In the genomic region with DNA sequence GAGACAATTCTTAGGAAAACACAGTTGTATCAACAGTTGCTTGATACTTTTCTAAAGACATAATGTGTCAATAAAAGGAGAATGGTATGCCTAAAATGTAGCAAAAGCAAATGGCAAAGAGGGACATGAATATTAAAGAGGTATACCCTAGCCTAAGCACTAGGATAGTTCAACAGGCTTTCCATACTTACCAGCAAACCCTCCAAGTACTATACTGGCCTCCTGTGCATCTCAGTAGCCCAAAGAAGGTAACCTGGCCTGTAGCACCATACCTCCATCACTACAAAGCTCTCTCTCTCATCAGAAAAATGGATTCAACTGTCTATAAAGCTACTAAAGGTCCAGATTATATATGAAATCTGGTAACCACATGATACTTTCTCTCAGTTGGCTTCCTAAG, we compare ENCODE assay signal across 2 cellular contexts.
TF ChIP-seq lines count a peak whose summit lies in the region.

No MANE protein-coding gene starts in this region.

TF ChIP-seq in K562, 482 proteins besides CTCF, POLR2A, EP300 and RAD21:
- no peak for TF ChIP-seq BCL6 (CRISPR knock-in tag; IDR thresholded peaks at IDR 0.05)
- no peak for TF ChIP-seq ZNF57 (CRISPR knock-in tag; IDR thresholded peaks at IDR 0.05)
- TF ChIP-seq NBN (IDR thresholded peaks at IDR 0.05; ENCODE audit: low read depth), result no peak
- TF ChIP-seq KDM2B (CRISPR knock-in tag; IDR thresholded peaks at IDR 0.05), result no peak

TF ChIP-seq in HEK293T, 16 proteins besides CTCF, POLR2A, EP300 and RAD21:
- no peak for TF ChIP-seq FOXM1 (IDR thresholded peaks at IDR 0.05; ENCODE audit: borderline replicate concordance)
